Comparison of ENCODE assay signal across 7 cellular contexts in genomic region chr9:96020822-96021615, GRCh38.
DNase-seq lines count a peak whose midpoint lies in the region; ATAC-seq and TF ChIP-seq lines count a peak whose summit lies in the region.

No MANE protein-coding gene starts in this region.

- H3K4me1 ChIP-seq in HAP-1 (peaks cover 10% of the 10 kb centered on the region), liver (ENCODE audit: control insufficient read depth in 4 of 4, insufficient read depth in 4 of 4, low read length in 3 of 4) (peaks cover 6 to 21% (median 14%) of the 10 kb centered on the region in 4 donors)

- no peak overlapping the region for H3K9ac ChIP-seq in liver (ENCODE audit: low read depth in 1 of 2, low read length in 2 of 2)

- no peak for ATAC-seq in HG03457 (IDR thresholded peaks at IDR 0.05; ENCODE audit: unreplicated experiment)

- H3K9me3 ChIP-seq in HAP-1 = no peaks in the 10 kb centered on the region
- no peaks in the 10 kb centered on the region for H3K9me3 ChIP-seq in liver (ENCODE audit: control insufficient read depth in 4 of 4, low read length in 3 of 4)

- TF ChIP-seq RAD21 in liver (IDR thresholded peaks at IDR 0.05) = peak in 1 of 2 donors; percentile 8

- in situ Hi-C loops in HAP-1 (cut with MboI; ENCODE audit: low sequenced_read_pairs) = no loop called here

- TF ChIP-seq CTCF in choroid plexus epithelial cell (conservative IDR thresholded peaks at IDR 0.05; ENCODE audit: low read depth, low read length) (no peak), liver (IDR thresholded peaks at IDR 0.05; ENCODE audit: low read depth, low read length, missing input control) (no peak)

- DNase-seq in HAP-1 (ENCODE audit: low spot score in 2 of 2) = peak; percentile 10 to 53
- peak; percentile 52 for DNase-seq in UCSD-AML1 (lab: John Stamatoyannopoulos, UW; ENCODE audit: unreplicated experiment)
- DNase-seq in choroid plexus epithelial cell (ENCODE audit: low read depth) = peak; percentile 31
- peak; percentile 17 for DNase-seq in stimulated activated CD8-positive, alpha-beta memory T cell treated with anti-CD3 and anti-CD28 coated beads, Interleukin-15, amount 100 ng/mL, for 24 hours (ENCODE audit: low read depth)
- no peak for DNase-seq in amniotic stem cell (lab: John Stamatoyannopoulos, UW)

- 2% methylated on average over 80 of the region's 80 CpGs for WGBS in liver

- H3K27me3 ChIP-seq in HAP-1 (ENCODE audit: low read depth) (peaks cover 3% of the 10 kb centered on the region; the same call in 1 of the 2 replicates), liver (ENCODE audit: control insufficient read depth in 4 of 4, insufficient read depth in 4 of 4, low read length in 3 of 4) (peaks cover 0 to 2% (median 0%) of the 10 kb centered on the region in 4 donors)

- H3K36me3 ChIP-seq in HAP-1 (replicated peaks) (no peaks in the 10 kb centered on the region), liver (ENCODE audit: control insufficient read depth in 4 of 4, insufficient read depth in 3 of 4, low read depth in 1 of 4, low read length in 3 of 4) (peaks cover 0 to 4% (median 0%) of the 10 kb centered on the region in 4 donors)

- H3K27ac ChIP-seq in liver (ENCODE audit: low read depth in 1 of 2, low read length in 2 of 2) = peak overlapping the region in 1 of 2 donors; percentile 10

- H3K4me3 ChIP-seq in HAP-1 (peak overlapping the region; percentile 33), choroid plexus epithelial cell (ENCODE audit: low read depth, low read length) (peak overlapping the region; percentile 56), liver (ENCODE audit: low read depth in 1 of 3, low read length in 3 of 3) (peak overlapping the region; percentile 44 to 50 (median 45))

TF ChIP-seq in liver, 16 proteins besides CTCF, POLR2A, EP300 and RAD21:
- no peak for TF ChIP-seq GABPA (IDR thresholded peaks at IDR 0.05 in 1 of 2, conservative IDR thresholded peaks at IDR 0.05 in 1 of 2)
- TF ChIP-seq EGR1 (IDR thresholded peaks at IDR 0.05; ENCODE audit: low read depth in 2 of 2) = no peak
- TF ChIP-seq NR2F2 (IDR thresholded peaks at IDR 0.05) = no peak
